17 cellular contexts compared by ENCODE assay signal in the genomic region with DNA sequence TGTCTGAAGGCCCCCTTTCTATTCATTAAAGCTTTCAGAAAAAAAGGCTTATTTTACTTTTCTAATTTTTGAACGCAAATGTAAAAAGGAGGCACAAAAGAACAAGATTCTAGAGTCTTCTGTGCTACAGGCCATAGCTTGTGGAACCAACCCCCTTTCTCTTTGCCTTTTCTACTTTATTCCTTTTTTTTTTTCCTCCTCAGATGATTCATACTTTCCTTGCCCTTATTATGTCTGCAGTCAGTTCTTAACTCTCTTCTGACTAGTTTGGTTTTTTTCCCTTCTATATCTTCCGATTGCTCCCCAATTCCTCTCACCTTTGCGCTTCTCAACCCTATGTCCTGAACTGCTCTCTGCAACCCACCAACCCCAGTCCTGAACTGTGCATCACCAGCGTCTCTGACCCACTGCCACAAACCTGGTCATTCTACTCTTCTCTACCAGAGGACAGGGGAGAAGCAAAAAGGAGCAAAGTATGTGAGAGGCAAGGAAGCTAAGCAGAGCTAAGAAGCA. TPM values are rescaled to one million over a fixed set of nuclear protein-coding genes. Genes with fewer than 3 reads are reported as not detected.
DNase-seq lines count a peak whose midpoint lies in the region; ATAC-seq lines count a peak whose summit lies in the region.
"Had no signal": no experiment of that assay in that cellular context is flagged by ENCODE, and none has a peak within 500 bp of the region (broad histone marks: within the 10 kb centered on the region; RNA-seq: fewer than 3 reads in every experiment).

No MANE protein-coding gene starts in this region.

- H3K4me1 Mint-ChIP-seq in IgD-negative memory B cell, result peaks cover 0 to 6% (median 3%) of the 10 kb centered on the region in 3 donors
- peaks cover 41% of the 10 kb centered on the region for H3K4me1 Mint-ChIP-seq in activated naive CD8-positive, alpha-beta T cell treated with anti-CD3 and anti-CD28 coated beads, Interleukin-2, amount 50 U/mL, for 24 hours
- H3K4me1 Mint-ChIP-seq in CD8-positive, alpha-beta memory T cell, result peaks cover 22 to 57% (median 50%) of the 10 kb centered on the region in 3 donors
- H3K4me1 Mint-ChIP-seq: mesothelial cell of epicardium had no signal

- H3K27ac Mint-ChIP-seq in IgD-negative memory B cell, result peak overlapping the region in 2 of 3 donors; percentile 41 to 82
- peak overlapping the region; percentile 15 for H3K27ac Mint-ChIP-seq in activated naive CD8-positive, alpha-beta T cell treated with anti-CD3 and anti-CD28 coated beads, Interleukin-2, amount 50 U/mL, for 24 hours
- H3K27ac Mint-ChIP-seq in CD8-positive, alpha-beta memory T cell, result peak overlapping the region in 3 of 8 donors; percentile 14 to 58 (median 23)
- H3K27ac Mint-ChIP-seq: H9, mesothelial cell of epicardium, type B pancreatic cell had no signal

- no peaks in the 10 kb centered on the region for H3K27me3 Mint-ChIP-seq in IgD-negative memory B cell
- H3K27me3 Mint-ChIP-seq in activated naive CD8-positive, alpha-beta T cell treated with anti-CD3 and anti-CD28 coated beads, Interleukin-2, amount 50 U/mL, for 24 hours, result no peaks in the 10 kb centered on the region
- H3K27me3 Mint-ChIP-seq in CD8-positive, alpha-beta memory T cell, result peaks cover 0 to 2% of the 10 kb centered on the region in 2 donors
- H3K27me3 Mint-ChIP-seq: type B pancreatic cell had no signal

- ATAC-seq in activated naive CD8-positive, alpha-beta T cell treated with anti-CD3 and anti-CD28 coated beads, Interleukin-2, amount 50 U/mL, for 24 hours, result no peak
- no peak for ATAC-seq in HG03460 (IDR thresholded peaks at IDR 0.05; ENCODE audit: unreplicated experiment)

- H3K9me3 ChIP-seq in CD8-positive, alpha-beta memory T cell (ENCODE audit: low read length), result no peaks in the 10 kb centered on the region

- H3K4me1 ChIP-seq in CD8-positive, alpha-beta memory T cell (ENCODE audit: insufficient read depth, low read length), result no peaks in the 10 kb centered on the region

- no peak overlapping the region for H3K4me3 ChIP-seq in CD8-positive, alpha-beta memory T cell (ENCODE audit: low read length)
- H3K4me3 ChIP-seq: coronary artery had no signal

- POLR2A ChIA-PET in CD8-positive, alpha-beta memory T cell (lab: Charles Lee), result no interaction called here

- peak overlapping the region in 1 of 4 donors; percentile 67 for H3K4me3 Mint-ChIP-seq in IgD-negative memory B cell
- H3K4me3 Mint-ChIP-seq in activated naive CD8-positive, alpha-beta T cell treated with anti-CD3 and anti-CD28 coated beads, Interleukin-2, amount 50 U/mL, for 24 hours, result no peak overlapping the region
- H3K4me3 Mint-ChIP-seq in CD8-positive, alpha-beta memory T cell, result no peak overlapping the region
- H3K4me3 Mint-ChIP-seq: H9, mesothelial cell of epicardium, type B pancreatic cell had no signal

- CTCF ChIA-PET in CD8-positive, alpha-beta memory T cell (lab: Charles Lee), result no interaction called here

- H3K27ac ChIP-seq in CD8-positive, alpha-beta memory T cell (ENCODE audit: low read depth, low read length), result no peak overlapping the region
- H3K27ac ChIP-seq: RWPE1, VCaP had no signal

- H3K27me3 ChIP-seq in CD8-positive, alpha-beta memory T cell (ENCODE audit: insufficient read depth, low read length, poor library complexity, severe bottlenecking), result no peaks in the 10 kb centered on the region

- DNase-seq in AG08395 (ENCODE audit: low spot score) (peak; percentile 38), iris pigment epithelial cell (ENCODE audit: low read depth) (peak; percentile 62), HUDEP-2 (lab: John Stamatoyannopoulos, UW; ENCODE audit: unreplicated experiment in 76 of 76) (no peak)
- no peak for DNase-seq in activated naive CD8-positive, alpha-beta T cell treated with anti-CD3 and anti-CD28 coated beads, Interleukin-2, amount 50 U/mL, for 24 hours
- DNase-seq in stimulated activated CD8-positive, alpha-beta memory T cell treated with anti-CD3 and anti-CD28 coated beads, Interleukin-4, amount 100 ng/mL, for 48 hours, result no peak
- DNase-seq in CD8-positive, alpha-beta memory T cell, result no peak
- DNase-seq: activated effector memory CD4-positive, alpha-beta T cell treated with anti-CD3 and anti-CD28 coated beads, Interleukin-2, amount 50 U/mL, for 16 hours; H9; NCI-H2029; SW 1271 had no signal

- peaks cover 0 to 7% (median 2%) of the 10 kb centered on the region in 3 donors for H3K9me3 Mint-ChIP-seq in IgD-negative memory B cell
- H3K9me3 Mint-ChIP-seq in activated naive CD8-positive, alpha-beta T cell treated with anti-CD3 and anti-CD28 coated beads, Interleukin-2, amount 50 U/mL, for 24 hours, result peaks cover 21% of the 10 kb centered on the region
- peaks cover 0 to 2% (median 2%) of the 10 kb centered on the region in 5 donors for H3K9me3 Mint-ChIP-seq in CD8-positive, alpha-beta memory T cell

- H3K36me3 ChIP-seq in CD8-positive, alpha-beta memory T cell (ENCODE audit: insufficient read depth, low read length), result no peaks in the 10 kb centered on the region

- peaks cover 1% of the 10 kb centered on the region for H3K36me3 Mint-ChIP-seq in IgD-negative memory B cell
- H3K36me3 Mint-ChIP-seq in activated naive CD8-positive, alpha-beta T cell treated with anti-CD3 and anti-CD28 coated beads, Interleukin-2, amount 50 U/mL, for 24 hours (ENCODE audit: low read depth), result peaks cover 26% of the 10 kb centered on the region
- H3K36me3 Mint-ChIP-seq in CD8-positive, alpha-beta memory T cell, result peaks cover 7 to 18% (median 11%) of the 10 kb centered on the region in 3 donors

RNA-seq across cellular contexts. Expression of a gene that starts 56.9 kb away (rescaled TPM):
- 120 TPM for polyA plus RNA-seq in IgD-negative memory B cell
- total RNA-seq in CD8-positive, alpha-beta memory T cell, result 100 to 1,000 TPM; 317 to 326 TPM
- 200 TPM for polyA plus RNA-seq in CD8-positive, alpha-beta memory T cell

Comparison
In these comparisons a context has a peak if more than half of its experiments do, and no peak if none do; other contexts are left out.
1. DNase-seq: peak in AG08395 (single experiment) and iris pigment epithelial cell (single experiment); none in activated naive CD8-positive, alpha-beta T cell treated with anti-CD3 and anti-CD28 coated beads, Interleukin-2, amount 50 U/mL, for 24 hours (single experiment), HUDEP-2 (0 of 76), stimulated activated CD8-positive, alpha-beta memory T cell treated with anti-CD3 and anti-CD28 coated beads, Interleukin-4, amount 100 ng/mL, for 48 hours (single experiment) and CD8-positive, alpha-beta memory T cell (0 of 5).